In the genomic region with DNA sequence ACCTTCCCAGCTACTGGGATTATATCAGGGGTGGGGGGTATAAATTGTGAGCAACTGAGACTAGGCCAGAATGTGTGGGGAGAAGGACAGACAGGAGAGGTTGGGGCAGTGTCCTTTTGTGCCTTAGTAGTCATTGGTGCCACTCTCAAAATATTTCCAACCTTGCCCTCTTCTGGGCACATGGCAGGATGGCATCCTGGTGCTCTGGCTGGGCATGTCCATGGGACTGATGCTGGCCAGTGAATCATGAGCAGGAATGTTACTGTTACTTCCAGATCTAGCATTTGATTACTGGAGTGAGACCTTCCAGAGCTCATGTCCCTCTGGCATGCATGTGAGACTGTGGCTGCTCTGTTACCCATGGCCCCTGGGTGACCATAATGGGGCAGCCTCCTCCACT, we compare ENCODE assay signal across 16 cellular contexts.
DNase-seq lines count a peak whose midpoint lies in the region; ATAC-seq and TF ChIP-seq lines count a peak whose summit lies in the region.
"Had no signal": no experiment of that assay in that cellular context is flagged by ENCODE, and none has a peak within 500 bp of the region (broad histone marks: within the 10 kb centered on the region; RNA-seq: fewer than 3 reads in every experiment).

No MANE protein-coding gene starts in this region.

- H3K9ac ChIP-seq in neural progenitor cell = no peak overlapping the region

- peak; percentile 65; the same call in 2 of the 3 replicates for ATAC-seq in RWPE2 (ENCODE audit: low read depth)
- ATAC-seq in GM21360 (IDR thresholded peaks at IDR 0.05; ENCODE audit: unreplicated experiment) = no peak
- ATAC-seq: activated T-cell treated with anti-CD3 and anti-CD28 coated beads, Interleukin-2, amount 50 U/mL, for 72 hours; pancreas had no signal

- H3K36me3 Mint-ChIP-seq in neural progenitor cell (no peaks in the 10 kb centered on the region), osteocyte (ENCODE audit: unreplicated experiment) (no peaks in the 10 kb centered on the region)
- H3K36me3 Mint-ChIP-seq: activated naive CD8-positive, alpha-beta T cell had no signal

- DNase-seq in ACHN (peak; percentile 27), GM03348 (ENCODE audit: low spot score) (peak; percentile 45), RWPE2 (ENCODE audit: low spot score) (no peak), kidney glomerular epithelial cell (lab: John Stamatoyannopoulos, UW) (peak; percentile 44), NCI-H2107 treated with DMSO at 0.1 percent for 48 hours (lab: John Stamatoyannopoulos, UW; ENCODE audit: unreplicated experiment) (no peak), neural progenitor cell (ENCODE audit: low spot score) (no peak), osteocyte (ENCODE audit: extremely low spot score, unreplicated experiment) (no peak)
- DNase-seq: activated B cell treated with CpG ODN at 0.5 μM for 24 hours; activated T-cell treated with anti-CD3 and anti-CD28 coated beads, Interleukin-2, amount 50 U/mL, for 72 hours; NCI-H187 treated with DMSO at 0.1 percent for 48 hours; NCI-H510A; pancreas; stimulated activated CD4-positive, alpha-beta T cell treated with anti-CD3 and anti-CD28 coated beads, Interleukin-2, amount 100 ng/mL, for 48 hours had no signal

- H3K79me2 ChIP-seq in neural progenitor cell (ENCODE audit: low read depth) = no peaks in the 10 kb centered on the region

- in situ Hi-C loops in ACHN (cut with HindIII; ENCODE audit: low pct_ligation_motif_present, low pct_unique_long_range_greater_than_20kb, low sequenced_read_pairs) = no loop called here

- H3K4me1 Mint-ChIP-seq in neural progenitor cell (peaks cover 3% of the 10 kb centered on the region), osteocyte (ENCODE audit: unreplicated experiment) (no peaks in the 10 kb centered on the region)
- H3K4me1 Mint-ChIP-seq: activated B cell treated with CpG ODN at 0.5 μM for 24 hours had no signal

- H3K27me3 Mint-ChIP-seq in neural progenitor cell (ENCODE audit: insufficient read depth, low read depth) (peaks cover 8% of the 10 kb centered on the region), osteocyte (ENCODE audit: unreplicated experiment) (no peaks in the 10 kb centered on the region)

- TF ChIP-seq CTCF in RWPE2 (IDR thresholded peaks at IDR 0.05; ENCODE audit: poor library complexity, severe bottlenecking) = no peak
- no peak for TF ChIP-seq CTCF in neural progenitor cell (IDR thresholded peaks at IDR 0.05)
- TF ChIP-seq CTCF in osteocyte (IDR thresholded peaks at IDR 0.05) = no peak

- no peaks in the 10 kb centered on the region for H3K9me3 ChIP-seq in RWPE2 (ENCODE audit: severe bottlenecking)
- H3K9me3 ChIP-seq in neural progenitor cell (ENCODE audit: low read depth) = no peaks in the 10 kb centered on the region
- H3K9me3 ChIP-seq: pancreas, vagina had no signal

- H4K20me1 ChIP-seq in neural progenitor cell (ENCODE audit: low read depth) = no peaks in the 10 kb centered on the region

- no peaks in the 10 kb centered on the region for H3F3A ChIP-seq in neural progenitor cell (ENCODE audit: low read depth)

- H3K4me3 ChIP-seq in RWPE2 (ENCODE audit: severe bottlenecking) (no peak overlapping the region), neural progenitor cell (no peak overlapping the region)
- H3K4me3 ChIP-seq: pancreas, vagina had no signal

- H3K27ac ChIP-seq in RWPE2 (ENCODE audit: poor library complexity, severe bottlenecking) (no peak overlapping the region), neural progenitor cell (no peak overlapping the region)
- H3K27ac ChIP-seq: pancreas, vagina had no signal

- H3K27ac Mint-ChIP-seq in neural progenitor cell = no peak overlapping the region
- no peak overlapping the region for H3K27ac Mint-ChIP-seq in osteocyte (ENCODE audit: unreplicated experiment)
- H3K27ac Mint-ChIP-seq: activated B cell treated with CpG ODN at 0.5 μM for 24 hours; activated naive CD8-positive, alpha-beta T cell; activated T-cell treated with anti-CD3 and anti-CD28 coated beads, Interleukin-2, amount 50 U/mL, for 72 hours had no signal

- H3K27me3 ChIP-seq in RWPE2 (ENCODE audit: insufficient read depth, poor library complexity, severe bottlenecking) (no peaks in the 10 kb centered on the region), neural progenitor cell (no peaks in the 10 kb centered on the region)
- H3K27me3 ChIP-seq: pancreas, vagina had no signal

- H2AFZ ChIP-seq in neural progenitor cell (replicated peaks) = no peak overlapping the region

- H3K4me2 ChIP-seq in neural progenitor cell = no peak overlapping the region

- no peaks in the 10 kb centered on the region for H3K9me3 Mint-ChIP-seq in neural progenitor cell
- no peaks in the 10 kb centered on the region for H3K9me3 Mint-ChIP-seq in osteocyte (ENCODE audit: unreplicated experiment)
- H3K9me3 Mint-ChIP-seq: activated B cell treated with CpG ODN at 0.5 μM for 24 hours; activated T-cell treated with anti-CD3 and anti-CD28 coated beads, Interleukin-2, amount 50 U/mL, for 72 hours had no signal

- H3K36me3 ChIP-seq in RWPE2 (ENCODE audit: low read depth) (no peaks in the 10 kb centered on the region), neural progenitor cell (no peaks in the 10 kb centered on the region)
- H3K36me3 ChIP-seq: pancreas, vagina had no signal

- H3K4me3 Mint-ChIP-seq in neural progenitor cell (no peak overlapping the region), osteocyte (ENCODE audit: unreplicated experiment) (no peak overlapping the region)
- H3K4me3 Mint-ChIP-seq: activated B cell treated with CpG ODN at 0.5 μM for 24 hours; activated naive CD8-positive, alpha-beta T cell; activated T-cell treated with anti-CD3 and anti-CD28 coated beads, Interleukin-2, amount 50 U/mL, for 72 hours had no signal

- H3K4me1 ChIP-seq in RWPE2 (ENCODE audit: insufficient read depth, poor library complexity, severe bottlenecking) (no peaks in the 10 kb centered on the region), neural progenitor cell (no peaks in the 10 kb centered on the region)
- H3K4me1 ChIP-seq: pancreas, vagina had no signal

Comparison
In these comparisons a context has a peak if more than half of its experiments do, and no peak if none do; other contexts are left out.
1. DNase-seq: peak in ACHN (single experiment), GM03348 (single experiment) and kidney glomerular epithelial cell (single experiment); none in RWPE2 (single experiment), NCI-H2107 treated with DMSO at 0.1 percent for 48 hours (single experiment), neural progenitor cell (single experiment) and osteocyte (single experiment).